1 cellular context compared by ENCODE assay signal in the genomic region with DNA sequence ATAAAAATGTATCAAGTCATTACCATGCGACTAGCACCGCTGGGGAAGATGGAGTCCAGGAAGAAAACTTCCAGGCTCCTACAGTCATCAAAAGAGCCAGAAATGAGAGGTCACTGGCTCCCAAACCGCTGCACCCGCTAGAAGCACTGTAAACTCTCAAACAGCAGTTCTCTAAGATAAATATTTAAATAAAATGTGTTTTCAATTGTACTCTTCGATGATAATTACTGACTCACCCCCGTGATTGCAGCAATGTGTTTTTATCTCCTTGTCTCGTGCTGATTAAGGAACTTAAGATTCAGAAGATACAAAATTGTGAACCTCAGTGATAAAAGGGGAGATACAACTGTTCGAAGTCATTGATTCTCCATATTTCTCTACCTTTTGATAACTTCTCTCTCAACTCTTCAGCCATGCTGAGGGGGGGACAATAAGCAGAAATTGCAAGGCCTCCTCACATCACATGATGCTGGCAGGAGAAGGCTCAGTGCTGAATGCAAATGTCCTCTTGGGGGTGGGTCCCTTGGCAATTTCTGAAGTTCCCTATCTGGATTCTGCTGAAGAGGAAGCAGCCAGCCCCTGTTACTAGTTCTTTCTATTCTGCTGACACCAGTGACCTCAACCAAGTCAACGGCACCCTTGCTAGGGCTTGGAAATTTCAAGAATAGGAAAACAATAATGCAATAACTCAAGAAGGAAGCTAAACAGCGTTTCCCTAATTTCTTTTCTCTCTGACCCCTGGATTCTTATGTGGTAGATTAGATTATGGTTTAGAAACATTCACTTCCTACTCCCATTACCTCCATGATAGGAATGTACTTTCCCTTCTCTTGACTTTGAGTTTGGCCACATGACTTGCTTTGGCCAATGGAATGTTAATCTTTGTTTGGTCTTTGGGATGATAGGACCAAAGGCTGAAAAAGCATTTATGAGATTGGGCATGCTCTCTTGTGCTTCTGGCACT.
TF ChIP-seq lines count a peak whose summit lies in the region.

No MANE protein-coding gene starts in this region.

TF ChIP-seq in IMR-90, 13 proteins besides CTCF, POLR2A, EP300 and RAD21 (continued from another document):
- TF ChIP-seq MAZ (IDR thresholded peaks at IDR 0.05; ENCODE audit: borderline replicate concordance, low read depth, low read length): no peak
- TF ChIP-seq NFE2L2 (IDR thresholded peaks at IDR 0.05; ENCODE audit: low read depth, low read length): no peak
